In genomic region chr6:65922049-65922448, GRCh38 we compare ENCODE assay signal across 27 cellular contexts.
"Had no signal": no experiment of that assay in that cellular context is flagged by ENCODE, and none has a peak within 500 bp of the region (broad histone marks: within the 10 kb centered on the region; RNA-seq: fewer than 3 reads in every experiment).

No MANE protein-coding gene starts in this region.

- ATAC-seq: natural killer cell; psoas muscle; right cardiac atrium; sciatic nerve; stimulated activated naive B cell treated with anti-CD40 and anti-IgM and Interleukin-4, amounts not matched to agents 10 μg/mL and 1 μg/mL and 100 μg/mL, for 72 hours had no signal

- H3K36me3 ChIP-seq: neural progenitor cell, ovary, spleen, stomach, thoracic aorta, thyroid gland, tibial nerve, upper lobe of left lung, vagina had no signal

- H3K4me1 ChIP-seq: neural progenitor cell, parathyroid adenoma, psoas muscle, spleen, stomach, thyroid gland, tibial nerve, upper lobe of left lung, vagina had no signal

- H3K4me2 ChIP-seq: neural progenitor cell, smooth muscle cell had no signal

- DNase-seq: natural killer cell; occipital lobe; ovary; posterior cingulate gyrus; psoas muscle; right cardiac atrium; spleen; stimulated activated CD4-positive, alpha-beta T cell treated with anti-CD3 and anti-CD28 coated beads, Interleukin-12 subunit alpha, Interleukin-12 subunit beta, amount 100 ng/mL, for 4 hours; stimulated activated CD4-positive, alpha-beta T cell treated with anti-CD3 and anti-CD28 coated beads, Interleukin-1b, Interleukin-23, amount 100 ng/mL, for 48 hours; stimulated activated CD4-positive, alpha-beta T cell treated with anti-CD3 and anti-CD28 coated beads, Interleukin-4, amount 100 ng/mL, for 1 hour; stimulated activated CD4-positive, alpha-beta T cell treated with anti-CD3 and anti-CD28 coated beads, Interleukin-4, amount 100 ng/mL, for 4 hours; stimulated activated CD8-positive, alpha-beta memory T cell treated with anti-CD3 and anti-CD28 coated beads, Interleukin-4, amount 100 ng/mL, for 48 hours; stimulated activated naive B cell treated with anti-CD40 and anti-IgM and Interleukin-4, amounts not matched to agents 10 μg/mL and 1 μg/mL and 100 μg/mL, for 72 hours; stimulated activated naive CD4-positive, alpha-beta T cell treated with Interleukin-2 at 50 U/mL for 16 hours; stomach; thyroid gland; trophoblast cell; upper lobe of left lung had no signal

- FAIRE-seq: urothelium cell line had no signal

- H3K27me3 ChIP-seq: neural progenitor cell, ovary, spleen, stomach, thyroid gland, tibial nerve, upper lobe of left lung, vagina had no signal

- H3K9ac ChIP-seq: neural progenitor cell, parathyroid adenoma had no signal

- H3K79me2 ChIP-seq: parathyroid adenoma had no signal

- H3K4me3 ChIP-seq: neural progenitor cell, ovary, psoas muscle, skin epidermis, smooth muscle cell, spleen, stomach, thoracic aorta, thyroid gland, tibial nerve, upper lobe of left lung, vagina had no signal

- H3K9me3 ChIP-seq: ovary, psoas muscle, stomach, thoracic aorta, thyroid gland, tibial nerve, upper lobe of left lung, vagina had no signal

- H3K27ac ChIP-seq: neural progenitor cell, ovary, parathyroid adenoma, psoas muscle, skin epidermis, spleen, stomach, thoracic aorta, thyroid gland, tibial nerve, upper lobe of left lung, vagina had no signal

- H2AFZ ChIP-seq: neural progenitor cell, parathyroid adenoma had no signal
